12 cellular contexts compared by ENCODE assay signal in the genomic region with DNA sequence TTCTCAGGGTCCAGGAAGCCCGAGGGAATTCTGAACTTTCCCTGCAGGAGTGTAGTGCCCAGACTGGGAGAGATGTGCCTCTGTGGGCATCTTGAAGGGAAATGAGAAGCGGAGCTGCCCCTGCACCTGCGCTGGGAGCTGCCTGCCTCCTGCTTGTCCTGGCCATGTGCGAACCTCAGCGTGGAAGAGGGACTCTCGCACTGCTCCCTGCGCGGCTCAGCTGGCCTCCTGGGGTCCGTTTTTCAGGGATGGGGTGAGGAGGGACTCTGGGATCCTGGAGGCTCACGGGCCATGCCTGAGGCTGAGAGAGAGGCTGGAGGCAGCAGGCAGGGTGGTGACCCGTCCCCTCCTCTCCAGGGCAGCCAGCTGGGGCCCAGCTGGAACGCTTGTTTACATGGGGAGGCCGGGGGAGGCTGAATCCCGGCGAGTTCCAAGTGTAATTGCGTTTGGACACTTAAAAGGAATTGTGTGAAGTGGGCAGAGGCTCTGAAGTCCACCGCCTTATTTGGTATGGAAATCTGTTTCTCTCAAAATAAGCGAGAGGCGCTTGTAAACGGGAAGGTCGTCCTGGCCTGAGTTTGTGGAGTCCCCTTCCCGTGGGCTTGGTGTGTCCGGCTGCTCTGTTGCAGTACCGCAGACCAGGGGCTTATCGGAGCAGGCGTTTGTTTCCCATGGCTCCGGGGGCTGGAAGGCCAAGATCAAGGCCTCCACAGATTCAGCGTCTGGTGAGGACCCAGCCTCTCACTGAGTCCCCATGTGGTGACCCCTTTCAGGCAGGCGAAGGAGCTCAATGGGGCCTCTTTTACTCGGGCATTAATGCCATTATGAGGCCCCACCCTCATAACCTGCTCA. TPM values are rescaled to one million over a fixed set of nuclear protein-coding genes. Genes with fewer than 3 reads are reported as not detected.
DNase-seq lines count a peak whose midpoint lies in the region; ATAC-seq and TF ChIP-seq lines count a peak whose summit lies in the region.
"Had no signal": no experiment of that assay in that cellular context is flagged by ENCODE, and none has a peak within 500 bp of the region (broad histone marks: within the 10 kb centered on the region; RNA-seq: fewer than 3 reads in every experiment).

No MANE protein-coding gene starts in this region.

- H3K36me3 ChIP-seq in H7 (replicated peaks; ENCODE audit: control insufficient read depth, insufficient read depth, low read length) (no peaks in the 10 kb centered on the region), skeletal muscle tissue (ENCODE audit: control insufficient read depth in 3 of 3, insufficient read depth in 3 of 3, low read length in 3 of 3) (no peaks in the 10 kb centered on the region)

- H3K36me3 Mint-ChIP-seq in WTC11, result no peaks in the 10 kb centered on the region
- no peaks in the 10 kb centered on the region for H3K36me3 Mint-ChIP-seq in activated CD4-positive, alpha-beta memory T cell treated with anti-CD3 and anti-CD28 coated beads for 36 hours

- TF ChIP-seq CTCF in WTC11 (IDR thresholded peaks at IDR 0.05), result no peak

- CTCF ChIA-PET in WTC11 (lab: Charles Lee), result interaction anchor here (0.6 to 6.6 kb wide), 9 partner anchors 22 to 88 kb away, joined by 3 to 50 read pairs (median 3); a partner anchor contains a TSS
- CTCF ChIA-PET in activated CD4-positive, alpha-beta memory T cell treated with anti-CD3 and anti-CD28 coated beads for 36 hours (lab: Charles Lee), result no interaction called here

- intact Hi-C loops in activated CD4-positive, alpha-beta memory T cell treated with anti-CD3 and anti-CD28 coated beads for 36 hours (cut with micrococcal nuclease), result no loop called here

- H3K27me3 ChIP-seq in H7 (ENCODE audit: control insufficient read depth, insufficient read depth, low read length) (peaks cover 4% of the 10 kb centered on the region), skeletal muscle tissue (ENCODE audit: control insufficient read depth in 3 of 3, insufficient read depth in 3 of 3, low read length in 3 of 3) (peaks cover 35 to 69% (median 45%) of the 10 kb centered on the region in 3 donors)

- peaks cover 12% of the 10 kb centered on the region for H3K9me3 Mint-ChIP-seq in WTC11
- no peaks in the 10 kb centered on the region for H3K9me3 Mint-ChIP-seq in activated CD4-positive, alpha-beta memory T cell treated with anti-CD3 and anti-CD28 coated beads for 36 hours
- H3K9me3 Mint-ChIP-seq: activated CD8-positive, alpha-beta T cell treated with anti-CD3 and anti-CD28 coated beads for 36 hours had no signal

- no peaks in the 10 kb centered on the region for H3K9me3 ChIP-seq in skeletal muscle tissue (ENCODE audit: control insufficient read depth in 3 of 3, low read length in 3 of 3)

- no peak overlapping the region; the same call in 1 of the 2 replicates for H3K4me3 ChIP-seq in H7 (ENCODE audit: insufficient read depth, low read depth, low read length)
- no peak overlapping the region for H3K4me3 ChIP-seq in skeletal muscle tissue (ENCODE audit: low read length in 3 of 3)
- H3K4me3 ChIP-seq: lung had no signal

- H3K27me3 Mint-ChIP-seq in WTC11 (ENCODE audit: low read depth), result peaks cover 5% of the 10 kb centered on the region
- H3K27me3 Mint-ChIP-seq in activated CD4-positive, alpha-beta memory T cell treated with anti-CD3 and anti-CD28 coated beads for 36 hours, result peaks cover 20% of the 10 kb centered on the region

- peak; percentile 67 for DNase-seq in H7
- DNase-seq in WTC11 (ENCODE audit: low spot score), result no peak
- DNase-seq in hepatic stellate cell (ENCODE audit: low spot score), result peak; percentile 46
- no peak for DNase-seq in C1 segment of cervical spinal cord (lab: John Stamatoyannopoulos, UW)
- no peak for DNase-seq in activated CD4-positive, alpha-beta memory T cell treated with anti-CD3 and anti-CD28 coated beads for 36 hours
- no peak for DNase-seq in foreskin melanocyte
- no peak for DNase-seq in T-helper 1 cell
- DNase-seq: activated CD8-positive, alpha-beta T cell treated with anti-CD3 and anti-CD28 coated beads for 36 hours; DND-41; stimulated activated CD4-positive, alpha-beta T cell treated with anti-CD3 and anti-CD28 coated beads, Interleukin-4, amount 100 ng/mL, for 1 hour had no signal

- POLR2A ChIA-PET in WTC11 (lab: Charles Lee), result interaction anchor here (0.5 to 1.5 kb wide), 2 partner anchors 11 to 31 kb away, joined by 3 to 4 read pairs; no protein-coding TSS in a partner anchor
- POLR2A ChIA-PET in activated CD4-positive, alpha-beta memory T cell treated with anti-CD3 and anti-CD28 coated beads for 36 hours (lab: Charles Lee), result no interaction called here

- no peak for ATAC-seq in WTC11

- no peak overlapping the region for H3K27ac Mint-ChIP-seq in WTC11
- no peak overlapping the region for H3K27ac Mint-ChIP-seq in activated CD4-positive, alpha-beta memory T cell treated with anti-CD3 and anti-CD28 coated beads for 36 hours
- H3K27ac Mint-ChIP-seq: activated CD8-positive, alpha-beta T cell treated with anti-CD3 and anti-CD28 coated beads for 36 hours had no signal

- H3K4me3 Mint-ChIP-seq in WTC11, result peak overlapping the region; percentile 62
- no peak overlapping the region for H3K4me3 Mint-ChIP-seq in activated CD4-positive, alpha-beta memory T cell treated with anti-CD3 and anti-CD28 coated beads for 36 hours
- H3K4me3 Mint-ChIP-seq: activated CD8-positive, alpha-beta T cell treated with anti-CD3 and anti-CD28 coated beads for 36 hours had no signal

- peak overlapping the region in 1 of 3 donors; percentile 57 for H3K9ac ChIP-seq in skeletal muscle tissue (ENCODE audit: low read depth in 1 of 3, low read length in 3 of 3)

- peak overlapping the region; percentile 74 for H3K27ac ChIP-seq in skeletal muscle tissue (ENCODE audit: low read depth, low read length)

- H3K4me1 Mint-ChIP-seq in WTC11, result peaks cover 29% of the 10 kb centered on the region
- no peaks in the 10 kb centered on the region for H3K4me1 Mint-ChIP-seq in activated CD4-positive, alpha-beta memory T cell treated with anti-CD3 and anti-CD28 coated beads for 36 hours (ENCODE audit: low read depth)

- peaks cover 17 to 31% (median 17%) of the 10 kb centered on the region in 3 donors for H3K4me1 ChIP-seq in skeletal muscle tissue (ENCODE audit: control insufficient read depth in 3 of 3, insufficient read depth in 3 of 3, low read length in 3 of 3)

TF ChIP-seq in WTC11, 78 proteins besides CTCF, POLR2A, EP300 and RAD21:
- TF ChIP-seq, protein P1, sequence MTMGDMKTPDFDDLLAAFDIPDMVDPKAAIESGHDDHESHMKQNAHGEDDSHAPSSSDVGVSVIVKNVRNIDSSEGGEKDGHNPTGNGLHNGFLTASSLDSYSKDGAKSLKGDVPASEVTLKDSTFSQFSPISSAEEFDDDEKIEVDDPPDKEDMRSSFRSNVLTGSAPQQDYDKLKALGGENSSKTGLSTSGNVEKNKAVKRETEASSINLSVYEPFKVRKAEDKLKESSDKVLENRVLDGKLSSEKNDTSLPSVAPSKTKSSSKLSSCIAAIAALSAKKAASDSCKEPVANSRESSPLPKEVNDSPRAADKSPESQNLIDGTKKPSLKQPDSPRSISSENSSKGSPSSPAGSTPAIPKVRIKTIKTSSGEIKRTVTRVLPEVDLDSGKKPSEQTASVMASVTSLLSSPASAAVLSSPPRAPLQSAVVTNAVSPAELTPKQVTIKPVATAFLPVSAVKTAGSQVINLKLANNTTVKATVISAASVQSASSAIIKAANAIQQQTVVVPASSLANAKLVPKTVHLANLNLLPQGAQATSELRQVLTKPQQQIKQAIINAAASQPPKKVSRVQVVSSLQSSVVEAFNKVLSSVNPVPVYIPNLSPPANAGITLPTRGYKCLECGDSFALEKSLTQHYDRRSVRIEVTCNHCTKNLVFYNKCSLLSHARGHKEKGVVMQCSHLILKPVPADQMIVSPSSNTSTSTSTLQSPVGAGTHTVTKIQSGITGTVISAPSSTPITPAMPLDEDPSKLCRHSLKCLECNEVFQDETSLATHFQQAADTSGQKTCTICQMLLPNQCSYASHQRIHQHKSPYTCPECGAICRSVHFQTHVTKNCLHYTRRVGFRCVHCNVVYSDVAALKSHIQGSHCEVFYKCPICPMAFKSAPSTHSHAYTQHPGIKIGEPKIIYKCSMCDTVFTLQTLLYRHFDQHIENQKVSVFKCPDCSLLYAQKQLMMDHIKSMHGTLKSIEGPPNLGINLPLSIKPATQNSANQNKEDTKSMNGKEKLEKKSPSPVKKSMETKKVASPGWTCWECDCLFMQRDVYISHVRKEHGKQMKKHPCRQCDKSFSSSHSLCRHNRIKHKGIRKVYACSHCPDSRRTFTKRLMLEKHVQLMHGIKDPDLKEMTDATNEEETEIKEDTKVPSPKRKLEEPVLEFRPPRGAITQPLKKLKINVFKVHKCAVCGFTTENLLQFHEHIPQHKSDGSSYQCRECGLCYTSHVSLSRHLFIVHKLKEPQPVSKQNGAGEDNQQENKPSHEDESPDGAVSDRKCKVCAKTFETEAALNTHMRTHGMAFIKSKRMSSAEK (CRISPR knock-in tag; IDR thresholded peaks at IDR 0.05; ENCODE audit: borderline replicate concordance), result no peak
- TF ChIP-seq PRRX2 (CRISPR knock-in tag; IDR thresholded peaks at IDR 0.05) (no peak), ZNF396 (CRISPR knock-in tag; IDR thresholded peaks at IDR 0.05; ENCODE audit: borderline replicate concordance) (no peak), FOXJ3 (CRISPR knock-in tag; IDR thresholded peaks at IDR 0.05; ENCODE audit: borderline replicate concordance) (no peak)

RNA-seq across cellular contexts. Expression of a gene that starts 1.3 kb away (rescaled TPM):
- 6.5 and 7.6 TPM in 2 replicates for total RNA-seq in H7 (2014; rRNA removed; shearing (Covaris generic))
- total RNA-seq in WTC11 (2021) (3.8 to 6.5 TPM (median 5.5 TPM) in 3 replicates), skeletal muscle tissue (16.7 TPM)
- total RNA-seq in activated CD4-positive, alpha-beta memory T cell treated with anti-CD3 and anti-CD28 coated beads for 36 hours, result not detected
- total RNA-seq: activated CD8-positive, alpha-beta T cell treated with anti-CD3 and anti-CD28 coated beads for 36 hours had no signal

RNA-seq across cellular contexts. Expression of a gene that starts 33.5 kb away (rescaled TPM):
- not detected in 2 replicates for total RNA-seq in H7 (2014; rRNA removed; shearing (Covaris generic))
- total RNA-seq in WTC11 (2021), result not detected in 3 replicates
- not detected for total RNA-seq in skeletal muscle tissue
- total RNA-seq in activated CD4-positive, alpha-beta memory T cell treated with anti-CD3 and anti-CD28 coated beads for 36 hours, result not detected
- total RNA-seq: activated CD8-positive, alpha-beta T cell treated with anti-CD3 and anti-CD28 coated beads for 36 hours; lung had no signal

RNA-seq across cellular contexts. Expression of a gene that starts 34.4 kb away (rescaled TPM):
- total RNA-seq in H7 (2014; rRNA removed; shearing (Covaris generic)), result 11.8 and 13.2 TPM in 2 replicates
- 20.2 to 24.6 TPM (median 22.0 TPM) in 3 replicates for total RNA-seq in WTC11 (2021)
- total RNA-seq in skeletal muscle tissue, result 6.8 TPM
- total RNA-seq in activated CD4-positive, alpha-beta memory T cell treated with anti-CD3 and anti-CD28 coated beads for 36 hours, result 10 to 100 TPM; 12.0 to 12.8 TPM

Comparison
In these comparisons a context has a peak if more than half of its experiments do, and no peak if none do; other contexts are left out.
1. DNase-seq: peak in H7 (single experiment) and hepatic stellate cell (single experiment); none in WTC11 (single experiment), C1 segment of cervical spinal cord (0 of 14), activated CD4-positive, alpha-beta memory T cell treated with anti-CD3 and anti-CD28 coated beads for 36 hours (single experiment), foreskin melanocyte (single experiment) and T-helper 1 cell (0 of 5).